1 cellular context compared by ENCODE assay signal in genomic region chr9:131312822-131313770, GRCh38.
TF ChIP-seq lines count a peak whose summit lies in the region.

No MANE protein-coding gene starts in this region.

TF ChIP-seq in GM23338, 12 proteins besides CTCF, POLR2A, EP300 and RAD21 (continued from another document):
- TF ChIP-seq REST (IDR thresholded peaks at IDR 0.05; ENCODE audit: unreplicated experiment) (no peak), NANOG (IDR thresholded peaks at IDR 0.05; ENCODE audit: borderline replicate concordance) (no peak), JUNB (IDR thresholded peaks at IDR 0.05; ENCODE audit: unreplicated experiment) (no peak), EZH2 (IDR thresholded peaks at IDR 0.05; ENCODE audit: low read depth, unreplicated experiment) (no peak), ZNF462 (CRISPR knock-in tag; IDR thresholded peaks at IDR 0.05) (no peak), ZNF114 (CRISPR knock-in tag; IDR thresholded peaks at IDR 0.05) (no peak), POLR2AphosphoS5 (IDR thresholded peaks at IDR 0.05; ENCODE audit: low read depth) (no peak), ETS1 (IDR thresholded peaks at IDR 0.05) (no peak)
